In the genomic region with DNA sequence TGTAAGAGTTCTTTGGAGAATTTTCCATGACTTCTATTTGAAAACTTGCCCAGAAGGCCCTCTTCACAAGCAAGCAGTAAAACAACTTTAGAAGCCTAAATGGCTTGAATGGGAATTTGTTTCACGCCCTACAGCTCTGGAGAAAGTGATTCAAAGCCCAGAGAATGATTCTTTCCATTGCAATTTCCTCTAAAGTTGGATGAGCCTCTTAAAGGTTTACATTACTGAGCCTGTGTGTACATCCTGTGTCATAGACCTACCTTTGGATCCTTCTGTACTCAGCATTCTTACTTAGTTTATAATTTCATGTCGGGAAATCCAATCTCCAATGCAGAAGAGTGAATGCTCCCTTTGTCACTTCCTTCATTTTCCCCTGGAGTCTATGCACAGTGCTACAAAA, we compare ENCODE assay signal across 28 cellular contexts. TPM values are rescaled to one million over a fixed set of nuclear protein-coding genes. Genes with fewer than 3 reads are reported as not detected.
"Had no signal": no experiment of that assay in that cellular context is flagged by ENCODE, and none has a peak within 500 bp of the region (broad histone marks: within the 10 kb centered on the region; RNA-seq: fewer than 3 reads in every experiment).

No MANE protein-coding gene starts in this region.

- H3K4me1 ChIP-seq: left ventricle myocardium inferior, pancreas, psoas muscle, right atrium auricular region, thyroid gland, upper lobe of right lung had no signal

- H3K4me3 Mint-ChIP-seq: activated naive CD4-positive, alpha-beta T cell treated with anti-CD3 and anti-CD28 coated beads for 36 hours; activated naive CD8-positive, alpha-beta T cell treated with anti-CD3 and anti-CD28 coated beads, Interleukin-2, amount 10 ng/mL, durations not matched to agents 7 days and 5 days; activated T-cell treated with anti-CD3 and anti-CD28 coated beads, Interleukin-2, amount 50 U/mL, for 72 hours; nephron progenitor cell; WTC11 had no signal

- H3K27ac Mint-ChIP-seq: activated naive CD4-positive, alpha-beta T cell treated with anti-CD3 and anti-CD28 coated beads for 36 hours; activated naive CD8-positive, alpha-beta T cell treated with anti-CD3 and anti-CD28 coated beads, Interleukin-2, amount 10 ng/mL, durations not matched to agents 7 days and 5 days; activated T-cell treated with anti-CD3 and anti-CD28 coated beads, Interleukin-2, amount 50 U/mL, for 72 hours; WTC11 had no signal

- H3K27ac ChIP-seq: cardiac muscle cell, left ventricle myocardium inferior, pancreas, psoas muscle, right atrium auricular region, thyroid gland, upper lobe of right lung had no signal

- H3K4me1 Mint-ChIP-seq: activated naive CD8-positive, alpha-beta T cell treated with anti-CD3 and anti-CD28 coated beads, Interleukin-2, amount 10 ng/mL, durations not matched to agents 7 days and 5 days; nephron progenitor cell had no signal

- H3K27me3 ChIP-seq: right atrium auricular region, thyroid gland had no signal

- H3K4me3 ChIP-seq: cardiac muscle cell, left ventricle myocardium inferior, pancreas, psoas muscle, right atrium auricular region, thyroid gland, upper lobe of right lung had no signal

- H3K36me3 ChIP-seq: cardiac muscle cell, left ventricle myocardium inferior, pancreas, right atrium auricular region, thyroid gland, upper lobe of right lung had no signal

- ATAC-seq: activated T-cell treated with anti-CD3 and anti-CD28 coated beads, Interleukin-2, amount 50 U/mL, for 72 hours; pancreas; psoas muscle; stimulated activated naive CD8-positive, alpha-beta T cell treated with anti-CD3 and anti-CD28 coated beads, Interleukin-15, Interleukin-2, amounts not matched to agents 100 U/mL and 50 U/mL, for 24 hours; upper lobe of right lung; WTC11 had no signal

- H3K9me3 Mint-ChIP-seq: activated naive CD4-positive, alpha-beta T cell treated with anti-CD3 and anti-CD28 coated beads for 36 hours; activated naive CD8-positive, alpha-beta T cell treated with anti-CD3 and anti-CD28 coated beads, Interleukin-2, amount 10 ng/mL, durations not matched to agents 7 days and 5 days; activated T-cell treated with anti-CD3 and anti-CD28 coated beads, Interleukin-2, amount 50 U/mL, for 72 hours had no signal

- FAIRE-seq: endometrium, frontal cortex, pancreas had no signal

- DNase-seq: activated effector memory CD4-positive, alpha-beta T cell treated with Interleukin-2 at 50 U/mL for 16 hours; activated naive CD4-positive, alpha-beta T cell treated with anti-CD3 and anti-CD28 coated beads for 36 hours; activated naive CD8-positive, alpha-beta T cell treated with anti-CD3 and anti-CD28 coated beads, Interleukin-2, amount 10 ng/mL, durations not matched to agents 7 days and 5 days; activated T-cell treated with anti-CD3 and anti-CD28 coated beads, Interleukin-2, amount 50 U/mL, for 72 hours; amygdala; effector CD4-positive, alpha-beta T cell; hippocampal formation; left ventricle myocardium inferior; nephron progenitor cell; pancreas; psoas muscle; stimulated activated CD4-positive, alpha-beta T cell treated with anti-CD3 and anti-CD28 coated beads, Interleukin-12 subunit alpha, Interleukin-12 subunit beta, amount 100 ng/mL, for 4 hours; stimulated activated CD4-positive, alpha-beta T cell treated with anti-CD3 and anti-CD28 coated beads, Interleukin-4, amount 100 ng/mL, for 4 hours; stimulated activated naive CD8-positive, alpha-beta T cell treated with anti-CD3 and anti-CD28 coated beads, Interleukin-15, Interleukin-2, amounts not matched to agents 100 U/mL and 50 U/mL, for 24 hours; substantia nigra; T-helper 1 cell; thyroid gland; upper lobe of right lung had no signal

- H3K36me3 Mint-ChIP-seq: activated naive CD8-positive, alpha-beta T cell treated with anti-CD3 and anti-CD28 coated beads, Interleukin-2, amount 10 ng/mL, durations not matched to agents 7 days and 5 days had no signal

- H3K9me3 ChIP-seq: left ventricle myocardium inferior, pancreas, psoas muscle, right atrium auricular region, thyroid gland, upper lobe of right lung had no signal

RNA-seq across cellular contexts. Expression of a gene that starts 6.8 kb away (rescaled TPM):
- total RNA-seq: activated naive CD4-positive, alpha-beta T cell treated with anti-CD3 and anti-CD28 coated beads for 36 hours; activated naive CD8-positive, alpha-beta T cell treated with anti-CD3 and anti-CD28 coated beads, Interleukin-2, amount 10 ng/mL, durations not matched to agents 7 days and 5 days; activated T-cell treated with anti-CD3 and anti-CD28 coated beads, Interleukin-2, amount 50 U/mL, for 72 hours; cardiac muscle cell; cerebellum; frontal cortex; left ventricle myocardium inferior; lung microvascular endothelial cell; mononuclear cell; myocyte; pancreas; psoas muscle; right atrium auricular region; thyroid gland; upper lobe of right lung; WTC11 had no signal
- polyA plus RNA-seq: cardiac muscle cell, esophagus, pancreas, psoas muscle had no signal

RNA-seq across cellular contexts. Expression of a gene that starts 19.1 kb away (rescaled TPM):
- total RNA-seq: activated naive CD4-positive, alpha-beta T cell treated with anti-CD3 and anti-CD28 coated beads for 36 hours; activated naive CD8-positive, alpha-beta T cell treated with anti-CD3 and anti-CD28 coated beads, Interleukin-2, amount 10 ng/mL, durations not matched to agents 7 days and 5 days; activated T-cell treated with anti-CD3 and anti-CD28 coated beads, Interleukin-2, amount 50 U/mL, for 72 hours; cardiac muscle cell; cerebellum; frontal cortex; left ventricle myocardium inferior; lung microvascular endothelial cell; mononuclear cell; myocyte; pancreas; psoas muscle; right atrium auricular region; thyroid gland; upper lobe of right lung; WTC11 had no signal
- polyA plus RNA-seq: cardiac muscle cell, esophagus, pancreas, psoas muscle had no signal

RNA-seq across cellular contexts. Expression of a gene that starts 21.3 kb away (rescaled TPM):
- total RNA-seq: activated naive CD4-positive, alpha-beta T cell treated with anti-CD3 and anti-CD28 coated beads for 36 hours; activated naive CD8-positive, alpha-beta T cell treated with anti-CD3 and anti-CD28 coated beads, Interleukin-2, amount 10 ng/mL, durations not matched to agents 7 days and 5 days; activated T-cell treated with anti-CD3 and anti-CD28 coated beads, Interleukin-2, amount 50 U/mL, for 72 hours; cardiac muscle cell; cerebellum; frontal cortex; left ventricle myocardium inferior; lung microvascular endothelial cell; mononuclear cell; myocyte; pancreas; psoas muscle; right atrium auricular region; thyroid gland; upper lobe of right lung; WTC11 had no signal
- polyA plus RNA-seq: cardiac muscle cell, esophagus, pancreas, psoas muscle had no signal

RNA-seq across cellular contexts. Expression of a gene that starts 39.9 kb away (rescaled TPM):
- total RNA-seq: activated naive CD4-positive, alpha-beta T cell treated with anti-CD3 and anti-CD28 coated beads for 36 hours; activated naive CD8-positive, alpha-beta T cell treated with anti-CD3 and anti-CD28 coated beads, Interleukin-2, amount 10 ng/mL, durations not matched to agents 7 days and 5 days; activated T-cell treated with anti-CD3 and anti-CD28 coated beads, Interleukin-2, amount 50 U/mL, for 72 hours; cardiac muscle cell; cerebellum; frontal cortex; left ventricle myocardium inferior; lung microvascular endothelial cell; mononuclear cell; myocyte; pancreas; psoas muscle; right atrium auricular region; thyroid gland; upper lobe of right lung; WTC11 had no signal
- polyA plus RNA-seq: cardiac muscle cell, esophagus, pancreas, psoas muscle had no signal
